ENCODE assay signal across 9 cellular contexts in the genomic region with DNA sequence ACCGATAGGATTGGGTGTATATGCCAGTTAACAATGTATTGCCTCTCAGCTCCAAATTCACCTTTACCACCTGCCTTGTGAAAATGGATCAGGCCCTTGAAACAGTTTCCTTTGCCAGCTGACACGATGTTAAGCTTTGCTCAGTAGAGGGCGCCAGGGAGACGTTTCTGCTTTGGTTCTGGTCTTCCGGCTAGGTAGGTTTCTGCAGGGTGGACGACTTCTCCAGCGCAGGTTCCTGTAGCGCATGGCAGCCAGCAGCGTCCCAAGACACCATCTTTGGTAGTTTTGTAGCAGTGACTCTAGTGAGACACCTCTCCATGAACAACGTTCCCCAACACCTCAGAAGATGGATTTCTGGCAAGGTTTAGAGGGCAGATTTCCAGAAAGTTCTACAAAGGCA. TPM values are rescaled to one million over a fixed set of nuclear protein-coding genes. Genes with fewer than 3 reads are reported as not detected.
DNase-seq lines count a peak whose midpoint lies in the region; ATAC-seq and TF ChIP-seq lines count a peak whose summit lies in the region.
"Had no signal": no experiment of that assay in that cellular context is flagged by ENCODE, and none has a peak within 500 bp of the region (broad histone marks: within the 10 kb centered on the region; RNA-seq: fewer than 3 reads in every experiment).

No MANE protein-coding gene starts in this region.

- H3K27ac Mint-ChIP-seq in glutamatergic neuron (ENCODE audit: unreplicated experiment) = no peak overlapping the region

- H3K9me3 Mint-ChIP-seq in glutamatergic neuron (ENCODE audit: unreplicated experiment) = no peaks in the 10 kb centered on the region

- no peak overlapping the region for H3K4me3 Mint-ChIP-seq in glutamatergic neuron (ENCODE audit: unreplicated experiment)

- peak; percentile 58 for TF ChIP-seq CTCF in C4-2B (conservative IDR thresholded peaks at IDR 0.05)
- TF ChIP-seq CTCF in GM12865 (IDR thresholded peaks at IDR 0.05; ENCODE audit: insufficient read depth, low read depth, low read length, missing control alignments) = peak; percentile 36
- TF ChIP-seq CTCF in glutamatergic neuron (IDR thresholded peaks at IDR 0.05; ENCODE audit: partially characterized antibody, unreplicated experiment) = peak; percentile 39

- DNase-seq in GM12865 (ENCODE audit: low read depth) (peak; percentile 28), RPMI8226 (peak; percentile 65), glutamatergic neuron (no peak), DMS79 (lab: John Stamatoyannopoulos, UW) (no peak)
- DNase-seq: cortex of kidney had no signal

- H3K36me3 Mint-ChIP-seq in glutamatergic neuron (ENCODE audit: unreplicated experiment) = peaks cover 6% of the 10 kb centered on the region

- H3K4me1 Mint-ChIP-seq in glutamatergic neuron (ENCODE audit: low read depth, unreplicated experiment) = peaks cover 3% of the 10 kb centered on the region

- H3K27me3 Mint-ChIP-seq in glutamatergic neuron (ENCODE audit: unreplicated experiment) = no peaks in the 10 kb centered on the region

- no peak for ATAC-seq in GM18517 (IDR thresholded peaks at IDR 0.05; ENCODE audit: unreplicated experiment)
- no peak for ATAC-seq in GM18861 (IDR thresholded peaks at IDR 0.05; ENCODE audit: unreplicated experiment)
- ATAC-seq in GM21619 (IDR thresholded peaks at IDR 0.05; ENCODE audit: unreplicated experiment) = no peak

- H3K4me3 ChIP-seq in GM12865 (ENCODE audit: low read depth, low read length) = no peak overlapping the region

- H3K27ac ChIP-seq in C4-2B = no peak overlapping the region

RNA-seq across cellular contexts. Expression of a gene that starts 24.0 kb away (rescaled TPM):
- total RNA-seq in glutamatergic neuron (ENCODE audit: unreplicated experiment) = 12.8 TPM

RNA-seq across cellular contexts. Expression of a gene that starts 32.2 kb away (rescaled TPM):
- 47.0 TPM for total RNA-seq in glutamatergic neuron (ENCODE audit: unreplicated experiment)

Comparison
In these comparisons a context has a peak if more than half of its experiments do, and no peak if none do; other contexts are left out.
1. DNase-seq: peak in GM12865 (single experiment) and RPMI8226 (single experiment); none in glutamatergic neuron (single experiment) and DMS79 (single experiment).
2. Peak in every context shown above with its lines, with median percentiles within 50 percentile points of each other: CTCF ChIP-seq.